20 cellular contexts compared by ENCODE assay signal in the genomic region with DNA sequence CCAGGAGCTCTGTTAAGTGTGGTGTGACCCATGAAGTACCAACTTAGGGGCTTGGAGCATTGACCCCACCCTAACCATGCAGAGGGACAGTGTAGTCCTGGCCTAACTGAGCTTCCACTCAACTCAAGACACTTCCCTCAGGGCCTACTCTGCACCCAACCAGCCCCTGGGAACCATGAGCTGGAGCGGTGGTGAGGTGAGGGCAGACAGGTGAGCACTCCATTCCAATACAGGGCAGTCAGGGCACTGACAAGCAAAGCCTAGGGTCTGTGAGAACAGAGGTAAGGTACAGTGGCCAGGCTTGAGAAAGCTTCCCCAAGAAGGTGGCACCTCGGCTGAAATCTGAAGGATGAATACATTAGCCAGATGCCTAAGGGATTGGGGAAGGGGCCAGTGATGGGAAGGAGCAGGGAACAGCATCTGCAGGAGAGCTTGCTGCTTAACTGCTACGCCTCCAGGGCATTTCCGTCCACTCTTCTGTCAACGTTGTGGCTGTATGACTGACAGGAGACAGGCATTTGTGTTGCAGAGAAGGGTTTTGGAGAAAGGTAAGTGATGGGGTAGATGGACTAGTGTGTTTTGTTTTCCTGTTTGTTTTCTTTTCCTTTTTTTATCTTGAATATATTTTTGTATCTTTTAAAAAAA.
"Had no signal": no experiment of that assay in that cellular context is flagged by ENCODE, and none has a peak within 500 bp of the region (broad histone marks: within the 10 kb centered on the region; RNA-seq: fewer than 3 reads in every experiment).

No MANE protein-coding gene starts in this region.

- ATAC-seq: esophagus mucosa; gastrocnemius medialis; left ventricle myocardium superior; naive thymus-derived CD4-positive, alpha-beta T cell; upper lobe of right lung had no signal

- H3K4me1 ChIP-seq: colonic mucosa, gastrocnemius medialis, testis, upper lobe of right lung had no signal

- H3K36me3 ChIP-seq: colonic mucosa, gastrocnemius medialis, neutrophil, ovary, tibial nerve, upper lobe of right lung had no signal

- DNase-seq: caudate nucleus; colonic mucosa; effector CD8-positive, alpha-beta T cell; gastrocnemius medialis; immature natural killer cell; kidney; left cardiac atrium; left ventricle myocardium superior; naive thymus-derived CD4-positive, alpha-beta T cell; nephron progenitor cell; ovary; right cardiac atrium; small intestine; stimulated activated CD4-positive, alpha-beta T cell treated with anti-CD3 and anti-CD28 coated beads, Interleukin-12 subunit alpha, Interleukin-12 subunit beta, amount 100 ng/mL, for 4 hours; testis; upper lobe of right lung had no signal

- H3K9me3 ChIP-seq: colonic mucosa, gastrocnemius medialis, neutrophil, ovary, testis, tibial nerve, upper lobe of right lung had no signal

- H3K4me3 ChIP-seq: colonic mucosa, gastrocnemius medialis, lung, ovary, testis, tibial nerve, upper lobe of right lung had no signal

- H3K27ac ChIP-seq: colonic mucosa, gastrocnemius medialis, neutrophil, ovary, testis, tibial nerve, upper lobe of right lung had no signal

- H3K27me3 ChIP-seq: colonic mucosa, gastrocnemius medialis, neutrophil, ovary, testis, tibial nerve, upper lobe of right lung had no signal

- FAIRE-seq: kidney, small intestine had no signal
